In genomic region chr2:234710587-234710986, GRCh38 we compare ENCODE assay signal across 1 cellular context.
TF ChIP-seq lines count a peak whose summit lies in the region.

No MANE protein-coding gene starts in this region.

TF ChIP-seq in HepG2, 621 proteins besides CTCF, POLR2A, EP300 and RAD21 (continued from another document):
- TF ChIP-seq ZMYM3 (CRISPR knock-in tag; IDR thresholded peaks at IDR 0.05) = no peak
- TF ChIP-seq ZSCAN5A (CRISPR knock-in tag; IDR thresholded peaks at IDR 0.05; ENCODE audit: borderline replicate concordance) = no peak
- no peak for TF ChIP-seq ZNF468 (CRISPR knock-in tag; IDR thresholded peaks at IDR 0.05)
- no peak for TF ChIP-seq PAX8 (CRISPR knock-in tag; IDR thresholded peaks at IDR 0.05; ENCODE audit: borderline replicate concordance)
- TF ChIP-seq HMG20A (CRISPR knock-in tag; IDR thresholded peaks at IDR 0.05; ENCODE audit: borderline replicate concordance) = 0 out of 2 replicates have a peak, but pooled peaks have one; percentile 14
- TF ChIP-seq EED (CRISPR knock-in tag; IDR thresholded peaks at IDR 0.05) = no peak
- no peak for TF ChIP-seq TBX3 (IDR thresholded peaks at IDR 0.05; ENCODE audit: borderline replicate concordance)
- TF ChIP-seq MLX (CRISPR knock-in tag; IDR thresholded peaks at IDR 0.05) = no peak
- TF ChIP-seq RCOR2 (CRISPR knock-in tag; IDR thresholded peaks at IDR 0.05) = peak; percentile 63
- TF ChIP-seq ZBTB25 (CRISPR knock-in tag; IDR thresholded peaks at IDR 0.05) = no peak
- TF ChIP-seq ZNF367 (CRISPR knock-in tag; IDR thresholded peaks at IDR 0.05; ENCODE audit: borderline replicate concordance) = no peak
- no peak for TF ChIP-seq MIER3 (CRISPR knock-in tag; IDR thresholded peaks at IDR 0.05; ENCODE audit: borderline replicate concordance)
- peak; percentile 22 for TF ChIP-seq TEAD3 (CRISPR knock-in tag; optimal IDR thresholded peaks at IDR 0.05; ENCODE audit: borderline replicate concordance)
- no peak for TF ChIP-seq RFX1 (IDR thresholded peaks at IDR 0.05)
- TF ChIP-seq NFYB (CRISPR knock-in tag; IDR thresholded peaks at IDR 0.05) = no peak
- peak; percentile 17; the same call in 1 of the 2 replicates for TF ChIP-seq HOMEZ (CRISPR knock-in tag; IDR thresholded peaks at IDR 0.05; ENCODE audit: low read depth)
- TF ChIP-seq ZUFSP (CRISPR knock-in tag; IDR thresholded peaks at IDR 0.05; ENCODE audit: borderline replicate concordance) = no peak
- no peak for TF ChIP-seq ZNF720 (CRISPR knock-in tag; IDR thresholded peaks at IDR 0.05)
- no peak for TF ChIP-seq YEATS2 (CRISPR knock-in tag; IDR thresholded peaks at IDR 0.05; ENCODE audit: borderline replicate concordance)
- TF ChIP-seq ZNF777 (CRISPR knock-in tag; IDR thresholded peaks at IDR 0.05) = no peak
- no peak for TF ChIP-seq ZNF292 (CRISPR knock-in tag; IDR thresholded peaks at IDR 0.05; ENCODE audit: borderline replicate concordance, low read depth)
